8 cellular contexts compared by ENCODE assay signal in the genomic region with DNA sequence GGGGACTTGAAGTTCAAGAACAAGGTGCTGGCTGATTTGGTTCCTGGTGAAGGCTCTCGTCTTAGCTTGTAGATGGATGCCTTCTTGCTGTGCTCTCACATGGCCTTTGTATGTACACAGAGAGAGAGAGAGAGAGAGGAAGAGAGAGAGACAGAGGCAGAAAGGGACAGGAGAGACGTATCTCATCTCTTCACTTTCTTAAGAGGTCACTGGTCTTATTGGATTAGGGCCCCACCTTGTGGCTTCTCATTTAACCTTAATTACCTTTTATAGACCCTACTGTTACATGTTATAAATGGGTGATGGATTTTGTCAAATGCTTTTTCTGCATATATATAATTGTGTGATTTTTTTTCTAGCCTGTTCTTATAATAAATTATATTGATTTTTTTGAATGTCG.
DNase-seq lines count a peak whose midpoint lies in the region; ATAC-seq, FAIRE-seq and TF ChIP-seq lines count a peak whose summit lies in the region.

No MANE protein-coding gene starts in this region.

- H3K4ac ChIP-seq in mesenchymal stem cell (ENCODE audit: low read depth in 1 of 2, low read length in 2 of 2), result no peak overlapping the region

- no peak overlapping the region for H2AFZ ChIP-seq in mesenchymal stem cell (ENCODE audit: low read depth, low read length)

- H3K27ac Mint-ChIP-seq in WTC11, result no peak overlapping the region
- H3K27ac Mint-ChIP-seq in activated T-helper 1 cell treated with anti-CD3 and anti-CD28 coated beads, Interleukin-12 subunit alpha, Interleukin-12 subunit beta, Interleukin-2, Interleukin-4 antibody, amounts not matched to agents 30 ng/mL and 10 ng/mL and 1 ng/mL, durations not matched to agents 14 hours and 24 hours and 36 hours, result no peak overlapping the region

- H3K4me1 Mint-ChIP-seq in WTC11, result no peaks in the 10 kb centered on the region
- no peaks in the 10 kb centered on the region for H3K4me1 Mint-ChIP-seq in activated T-helper 1 cell treated with anti-CD3 and anti-CD28 coated beads, Interleukin-12 subunit alpha, Interleukin-12 subunit beta, Interleukin-2, Interleukin-4 antibody, amounts not matched to agents 30 ng/mL and 10 ng/mL and 1 ng/mL, durations not matched to agents 14 hours and 24 hours and 36 hours (ENCODE audit: low read depth)

- no peak overlapping the region for H4K8ac ChIP-seq in mesenchymal stem cell (ENCODE audit: low read length)

- H3K18ac ChIP-seq in mesenchymal stem cell (ENCODE audit: low read depth in 1 of 2, low read length in 2 of 2), result no peak overlapping the region

- no peaks in the 10 kb centered on the region for H3K36me3 Mint-ChIP-seq in WTC11
- H3K36me3 Mint-ChIP-seq in activated T-helper 1 cell treated with anti-CD3 and anti-CD28 coated beads, Interleukin-12 subunit alpha, Interleukin-12 subunit beta, Interleukin-2, Interleukin-4 antibody, amounts not matched to agents 30 ng/mL and 10 ng/mL and 1 ng/mL, durations not matched to agents 14 hours and 24 hours and 36 hours (ENCODE audit: low read depth), result no peaks in the 10 kb centered on the region

- H3K27me3 Mint-ChIP-seq in WTC11 (ENCODE audit: low read depth), result no peaks in the 10 kb centered on the region
- no peaks in the 10 kb centered on the region for H3K27me3 Mint-ChIP-seq in activated T-helper 1 cell treated with anti-CD3 and anti-CD28 coated beads, Interleukin-12 subunit alpha, Interleukin-12 subunit beta, Interleukin-2, Interleukin-4 antibody, amounts not matched to agents 30 ng/mL and 10 ng/mL and 1 ng/mL, durations not matched to agents 14 hours and 24 hours and 36 hours (ENCODE audit: insufficient read depth)

- no peak overlapping the region for H2AK5ac ChIP-seq in mesenchymal stem cell (ENCODE audit: low read length, severe bottlenecking)

- H2BK5ac ChIP-seq in mesenchymal stem cell (ENCODE audit: low read depth, low read length, poor library complexity, severe bottlenecking), result no peak overlapping the region

- DNase-seq in NCI-H2171 (lab: John Stamatoyannopoulos, UW), result peak; percentile 0
- DNase-seq in WTC11 (ENCODE audit: low spot score), result peak; percentile 18
- DNase-seq in mesenchymal stem cell, result peak; percentile 29
- no peak for DNase-seq in NCI-H2029 treated with DMSO at 0.1 percent for 48 hours (lab: John Stamatoyannopoulos, UW)
- DNase-seq in prostate gland (ENCODE audit: low spot score), result no peak
- no peak for DNase-seq in pancreas
- DNase-seq in activated T-helper 1 cell treated with anti-CD3 and anti-CD28 coated beads, Interleukin-12 subunit alpha, Interleukin-12 subunit beta, Interleukin-2, Interleukin-4 antibody, amounts not matched to agents 30 ng/mL and 10 ng/mL and 1 ng/mL, durations not matched to agents 14 hours and 24 hours and 36 hours (ENCODE audit: low spot score), result no peak

- no peak overlapping the region for H3K4me2 ChIP-seq in mesenchymal stem cell (ENCODE audit: low read length, poor library complexity, severe bottlenecking)

- POLR2A ChIA-PET in WTC11 (lab: Charles Lee), result no interaction called here

- no peak overlapping the region for H4K91ac ChIP-seq in mesenchymal stem cell (ENCODE audit: low read length)

- ATAC-seq in GM21717 (IDR thresholded peaks at IDR 0.05; ENCODE audit: unreplicated experiment), result peak; percentile 73
- peak; percentile 96 for ATAC-seq in WTC11
- ATAC-seq in pancreas, result no peak

- H3K14ac ChIP-seq in mesenchymal stem cell (ENCODE audit: low read length in 2 of 2), result no peak overlapping the region

- no peak overlapping the region for H3K4me3 ChIP-seq in mesenchymal stem cell (ENCODE audit: insufficient read depth in 1 of 2, low read depth in 1 of 2, low read length in 2 of 2)
- no peak overlapping the region for H3K4me3 ChIP-seq in prostate gland
- H3K4me3 ChIP-seq in pancreas, result no peak overlapping the region

- 44% methylated on average over 1 of the region's 3 CpGs for WGBS in mesenchymal stem cell
- 26% methylated on average over 3 of the region's 3 CpGs for WGBS in prostate gland
- 3 to 9% methylated on average over 3 of the region's 3 CpGs for WGBS in pancreas, 2 donors

- no peaks in the 10 kb centered on the region for H3K79me1 ChIP-seq in mesenchymal stem cell (replicated peaks; ENCODE audit: low read length, poor library complexity, severe bottlenecking)

- H3K9me3 ChIP-seq in mesenchymal stem cell (ENCODE audit: control insufficient read depth, low read length), result no peaks in the 10 kb centered on the region
- no peaks in the 10 kb centered on the region for H3K9me3 ChIP-seq in prostate gland
- no peaks in the 10 kb centered on the region for H3K9me3 ChIP-seq in pancreas

- no peaks in the 10 kb centered on the region for H3K9me3 Mint-ChIP-seq in WTC11
- H3K9me3 Mint-ChIP-seq in activated T-helper 1 cell treated with anti-CD3 and anti-CD28 coated beads, Interleukin-12 subunit alpha, Interleukin-12 subunit beta, Interleukin-2, Interleukin-4 antibody, amounts not matched to agents 30 ng/mL and 10 ng/mL and 1 ng/mL, durations not matched to agents 14 hours and 24 hours and 36 hours, result no peaks in the 10 kb centered on the region

- H3K9ac ChIP-seq in mesenchymal stem cell (ENCODE audit: low read length), result no peak overlapping the region

- no peak for FAIRE-seq in pancreas (lab: Jason Lieb, UNC)

- no peak overlapping the region for H3K23ac ChIP-seq in mesenchymal stem cell (ENCODE audit: low read length in 2 of 2)

- no peak overlapping the region for H2BK120ac ChIP-seq in mesenchymal stem cell (ENCODE audit: low read depth, low read length)

- no peak overlapping the region for H2BK15ac ChIP-seq in mesenchymal stem cell (ENCODE audit: low read depth, poor library complexity, severe bottlenecking)

- no peak overlapping the region for H3K4me3 Mint-ChIP-seq in WTC11
- H3K4me3 Mint-ChIP-seq in activated T-helper 1 cell treated with anti-CD3 and anti-CD28 coated beads, Interleukin-12 subunit alpha, Interleukin-12 subunit beta, Interleukin-2, Interleukin-4 antibody, amounts not matched to agents 30 ng/mL and 10 ng/mL and 1 ng/mL, durations not matched to agents 14 hours and 24 hours and 36 hours, result no peak overlapping the region

- H3K4me1 ChIP-seq in mesenchymal stem cell (ENCODE audit: control insufficient read depth, insufficient read depth, low read depth, low read length), result no peaks in the 10 kb centered on the region
- H3K4me1 ChIP-seq in prostate gland (replicated peaks), result no peaks in the 10 kb centered on the region
- no peaks in the 10 kb centered on the region for H3K4me1 ChIP-seq in pancreas

- CTCF ChIA-PET in WTC11 (lab: Charles Lee), result interaction anchor here (0.6 to 1.9 kb wide), 4 partner anchors 49 to 984 kb away, joined by 3 to 13 read pairs (median 4); no protein-coding TSS in a partner anchor

- TF ChIP-seq CTCF in WTC11 (IDR thresholded peaks at IDR 0.05) (no peak), prostate gland (IDR thresholded peaks at IDR 0.05) (no peak), pancreas (IDR thresholded peaks at IDR 0.05) (no peak)

- H3K27ac ChIP-seq in mesenchymal stem cell (ENCODE audit: low read length, poor library complexity, severe bottlenecking) (no peak overlapping the region), prostate gland (no peak overlapping the region), pancreas (no peak overlapping the region)

- H2BK12ac ChIP-seq in mesenchymal stem cell (ENCODE audit: low read length in 2 of 2), result no peak overlapping the region

- no peak for TF ChIP-seq POLR2A in prostate gland (IDR thresholded peaks at IDR 0.05)

- H3K27me3 ChIP-seq in mesenchymal stem cell (ENCODE audit: control insufficient read depth in 1 of 2, insufficient read depth in 1 of 2, low read length in 2 of 2) (no peaks in the 10 kb centered on the region), prostate gland (replicated peaks; ENCODE audit: insufficient read depth) (no peaks in the 10 kb centered on the region), pancreas (no peaks in the 10 kb centered on the region)

- intact Hi-C loops in prostate gland (cut with DNase I) (no loop called here), pancreas (cut with DNase I) (no loop called here)
- intact Hi-C loops in activated T-helper 1 cell treated with anti-CD3 and anti-CD28 coated beads, Interleukin-12 subunit alpha, Interleukin-12 subunit beta, Interleukin-2, Interleukin-4 antibody, amounts not matched to agents 30 ng/mL and 10 ng/mL and 1 ng/mL, durations not matched to agents 14 hours and 24 hours and 36 hours (cut with micrococcal nuclease), result no loop called here

- H3K36me3 ChIP-seq in mesenchymal stem cell (ENCODE audit: control insufficient read depth in 1 of 2, insufficient read depth in 2 of 2, low read depth in 1 of 2, low read length in 2 of 2) (no peaks in the 10 kb centered on the region), prostate gland (no peaks in the 10 kb centered on the region), pancreas (no peaks in the 10 kb centered on the region)

TF ChIP-seq in WTC11, 78 proteins besides CTCF, POLR2A, EP300 and RAD21 (continues in another document):
- TF ChIP-seq KAT7 (CRISPR knock-in tag; IDR thresholded peaks at IDR 0.05; ENCODE audit: borderline replicate concordance) (no peak), ATF1 (CRISPR knock-in tag; IDR thresholded peaks at IDR 0.05) (no peak), ZNF121 (CRISPR knock-in tag; IDR thresholded peaks at IDR 0.05) (0 out of 2 replicates have a peak, but pooled peaks have one; percentile 9), CREB1 (CRISPR knock-in tag; IDR thresholded peaks at IDR 0.05) (no peak)
- TF ChIP-seq, protein P1, sequence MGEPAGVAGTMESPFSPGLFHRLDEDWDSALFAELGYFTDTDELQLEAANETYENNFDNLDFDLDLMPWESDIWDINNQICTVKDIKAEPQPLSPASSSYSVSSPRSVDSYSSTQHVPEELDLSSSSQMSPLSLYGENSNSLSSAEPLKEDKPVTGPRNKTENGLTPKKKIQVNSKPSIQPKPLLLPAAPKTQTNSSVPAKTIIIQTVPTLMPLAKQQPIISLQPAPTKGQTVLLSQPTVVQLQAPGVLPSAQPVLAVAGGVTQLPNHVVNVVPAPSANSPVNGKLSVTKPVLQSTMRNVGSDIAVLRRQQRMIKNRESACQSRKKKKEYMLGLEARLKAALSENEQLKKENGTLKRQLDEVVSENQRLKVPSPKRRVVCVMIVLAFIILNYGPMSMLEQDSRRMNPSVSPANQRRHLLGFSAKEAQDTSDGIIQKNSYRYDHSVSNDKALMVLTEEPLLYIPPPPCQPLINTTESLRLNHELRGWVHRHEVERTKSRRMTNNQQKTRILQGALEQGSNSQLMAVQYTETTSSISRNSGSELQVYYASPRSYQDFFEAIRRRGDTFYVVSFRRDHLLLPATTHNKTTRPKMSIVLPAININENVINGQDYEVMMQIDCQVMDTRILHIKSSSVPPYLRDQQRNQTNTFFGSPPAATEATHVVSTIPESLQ (CRISPR knock-in tag; IDR thresholded peaks at IDR 0.05), result no peak
- TF ChIP-seq, protein P2, sequence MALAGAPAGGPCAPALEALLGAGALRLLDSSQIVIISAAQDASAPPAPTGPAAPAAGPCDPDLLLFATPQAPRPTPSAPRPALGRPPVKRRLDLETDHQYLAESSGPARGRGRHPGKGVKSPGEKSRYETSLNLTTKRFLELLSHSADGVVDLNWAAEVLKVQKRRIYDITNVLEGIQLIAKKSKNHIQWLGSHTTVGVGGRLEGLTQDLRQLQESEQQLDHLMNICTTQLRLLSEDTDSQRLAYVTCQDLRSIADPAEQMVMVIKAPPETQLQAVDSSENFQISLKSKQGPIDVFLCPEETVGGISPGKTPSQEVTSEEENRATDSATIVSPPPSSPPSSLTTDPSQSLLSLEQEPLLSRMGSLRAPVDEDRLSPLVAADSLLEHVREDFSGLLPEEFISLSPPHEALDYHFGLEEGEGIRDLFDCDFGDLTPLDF (CRISPR knock-in tag; IDR thresholded peaks at IDR 0.05), result no peak

Comparison
In these comparisons a context has a peak if more than half of its experiments do, and no peak if none do; other contexts are left out.
1. ATAC-seq: peak in GM21717 (single experiment) and WTC11 (single experiment); none in pancreas (0 of 4).
2. DNase-seq: peak in NCI-H2171 (single experiment), WTC11 (single experiment) and mesenchymal stem cell (single experiment); none in NCI-H2029 treated with DMSO at 0.1 percent for 48 hours (single experiment), prostate gland (single experiment), pancreas (0 of 6) and activated T-helper 1 cell treated with anti-CD3 and anti-CD28 coated beads, Interleukin-12 subunit alpha, Interleukin-12 subunit beta, Interleukin-2, Interleukin-4 antibody, amounts not matched to agents 30 ng/mL and 10 ng/mL and 1 ng/mL, durations not matched to agents 14 hours and 24 hours and 36 hours (single experiment).